8 cellular contexts compared by ENCODE assay signal in the genomic region with DNA sequence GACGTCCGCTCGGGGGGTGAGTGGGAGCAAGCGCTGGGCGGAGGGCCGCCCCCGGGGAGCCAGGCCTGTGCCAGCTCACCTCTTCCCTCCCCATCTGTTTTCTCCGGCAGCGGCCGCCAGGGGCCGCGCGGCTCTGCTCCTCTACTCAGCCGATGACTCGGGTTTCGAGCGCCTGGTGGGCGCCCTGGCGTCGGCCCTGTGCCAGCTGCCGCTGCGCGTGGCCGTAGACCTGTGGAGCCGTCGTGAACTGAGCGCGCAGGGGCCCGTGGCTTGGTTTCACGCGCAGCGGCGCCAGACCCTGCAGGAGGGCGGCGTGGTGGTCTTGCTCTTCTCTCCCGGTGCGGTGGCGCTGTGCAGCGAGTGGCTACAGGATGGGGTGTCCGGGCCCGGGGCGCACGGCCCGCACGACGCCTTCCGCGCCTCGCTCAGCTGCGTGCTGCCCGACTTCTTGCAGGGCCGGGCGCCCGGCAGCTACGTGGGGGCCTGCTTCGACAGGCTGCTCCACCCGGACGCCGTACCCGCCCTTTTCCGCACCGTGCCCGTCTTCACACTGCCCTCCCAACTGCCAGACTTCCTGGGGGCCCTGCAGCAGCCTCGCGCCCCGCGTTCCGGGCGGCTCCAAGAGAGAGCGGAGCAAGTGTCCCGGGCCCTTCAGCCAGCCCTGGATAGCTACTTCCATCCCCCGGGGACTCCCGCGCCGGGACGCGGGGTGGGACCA. TPM values are rescaled to one million over a fixed set of nuclear protein-coding genes. Genes with fewer than 3 reads are reported as not detected.
A peak's percentile ranks its signal among the peaks of the same experiment; 100 is the strongest.
DNase-seq lines count a peak whose midpoint lies in the region; ATAC-seq and TF ChIP-seq lines count a peak whose summit lies in the region.

No MANE protein-coding gene starts in this region.

- peaks cover 0 to 7% (median 4%) of the 10 kb centered on the region in 5 donors for H3K36me3 Mint-ChIP-seq in naive thymus-derived CD4-positive, alpha-beta T cell
- H3K36me3 Mint-ChIP-seq in stimulated activated effector memory CD8-positive, alpha-beta T cell treated with anti-CD3 and anti-CD28 coated beads, Interleukin-12 subunit alpha, Interleukin-12 subunit beta, amount 100 ng/mL, for 72 hours: peaks cover 38% of the 10 kb centered on the region

- peak; percentile 77 for TF ChIP-seq CTCF in OCI-LY1 (IDR thresholded peaks at IDR 0.05; ENCODE audit: low read length)

- intact Hi-C loops in naive thymus-derived CD4-positive, alpha-beta T cell (cut with micrococcal nuclease): loop anchor here (1.0 to 10.0 kb wide), 26 partner anchors 13 to 568 kb away; a partner anchor contains a TSS

- CTCF ChIA-PET in naive thymus-derived CD4-positive, alpha-beta T cell (lab: Charles Lee): interaction anchor here (0.5 to 5.3 kb wide), 13 partner anchors 8 to 388 kb away, joined by 3 to 35 read pairs (median 4); a partner anchor contains a TSS

- peak overlapping the region; percentile 94 to 100 (median 99) for H3K27ac Mint-ChIP-seq in naive thymus-derived CD4-positive, alpha-beta T cell
- H3K27ac Mint-ChIP-seq in stimulated activated effector memory CD8-positive, alpha-beta T cell treated with anti-CD3 and anti-CD28 coated beads, Interleukin-12 subunit alpha, Interleukin-12 subunit beta, amount 100 ng/mL, for 72 hours: peak overlapping the region; percentile 99

- peaks cover 25% of the 10 kb centered on the region for H3K36me3 ChIP-seq in OCI-LY1 (ENCODE audit: insufficient read depth, low read length)
- peaks cover 0 to 13% (median 4%) of the 10 kb centered on the region in 3 experiments for H3K36me3 ChIP-seq in naive thymus-derived CD4-positive, alpha-beta T cell (ENCODE audit: control insufficient read depth in 2 of 3, insufficient read depth in 3 of 3, low read length in 3 of 3)

- in situ Hi-C loops in Caki2 (cut with HindIII; ENCODE audit: low pct_unique_long_range_greater_than_20kb, low sequenced_read_pairs): no loop called here

- POLR2A ChIA-PET in naive thymus-derived CD4-positive, alpha-beta T cell (lab: Charles Lee): interaction anchor here (0.6 to 5.2 kb wide), 43 partner anchors 9 to 504 kb away, joined by 3 to 64 read pairs (median 7); a partner anchor contains a TSS

- peak overlapping the region; percentile 48 for H3K27ac ChIP-seq in OCI-LY1 (ENCODE audit: low read depth, low read length, poor library complexity, severe bottlenecking)
- peak overlapping the region; percentile 98 for H3K27ac ChIP-seq in naive thymus-derived CD4-positive, alpha-beta T cell (ENCODE audit: low read depth, low read length)

- peaks cover 26% of the 10 kb centered on the region for H3K4me1 ChIP-seq in OCI-LY1 (ENCODE audit: insufficient read depth, low read length, severe bottlenecking)
- peaks cover 25 to 28% of the 10 kb centered on the region in 2 donors for H3K4me1 ChIP-seq in naive thymus-derived CD4-positive, alpha-beta T cell (ENCODE audit: control insufficient read depth in 2 of 2, insufficient read depth in 2 of 2, low read length in 2 of 2)

- H3F3A ChIP-seq in OCI-LY1 (ENCODE audit: insufficient read depth, low read length): no peaks in the 10 kb centered on the region

- no peaks in the 10 kb centered on the region for H3K9me3 ChIP-seq in OCI-LY1 (ENCODE audit: low read length)
- no peaks in the 10 kb centered on the region for H3K9me3 ChIP-seq in naive thymus-derived CD4-positive, alpha-beta T cell (ENCODE audit: control insufficient read depth in 2 of 3, low read length in 3 of 3)

- no peaks in the 10 kb centered on the region for H3K9me2 ChIP-seq in OCI-LY1 (ENCODE audit: low read depth, low read length)

- DNase-seq in Caki2 (ENCODE audit: low read depth) (peak; percentile 69), activated T-cell treated with anti-CD3 and anti-CD28 coated beads for 4 hours (peak; percentile 81)
- DNase-seq in naive thymus-derived CD4-positive, alpha-beta T cell: peak; percentile 76 to 88 (median 84)
- peak; percentile 69 to 89 for DNase-seq in stimulated activated effector memory CD8-positive, alpha-beta T cell treated with anti-CD3 and anti-CD28 coated beads, Interleukin-12 subunit alpha, Interleukin-12 subunit beta, amount 100 ng/mL, for 72 hours (ENCODE audit: low spot score in 2 of 2)

- peaks cover 30 to 58% (median 48%) of the 10 kb centered on the region in 7 donors for H3K4me1 Mint-ChIP-seq in naive thymus-derived CD4-positive, alpha-beta T cell
- H3K4me1 Mint-ChIP-seq in stimulated activated effector memory CD8-positive, alpha-beta T cell treated with anti-CD3 and anti-CD28 coated beads, Interleukin-12 subunit alpha, Interleukin-12 subunit beta, amount 100 ng/mL, for 72 hours: peaks cover 31% of the 10 kb centered on the region

- H3K27me3 Mint-ChIP-seq in naive thymus-derived CD4-positive, alpha-beta T cell: no peaks in the 10 kb centered on the region

- H3K79me2 ChIP-seq in OCI-LY1 (ENCODE audit: insufficient read depth, low read length): no peaks in the 10 kb centered on the region

- ATAC-seq in GM19455 (IDR thresholded peaks at IDR 0.05; ENCODE audit: unreplicated experiment) (peak; percentile 60), HG03571 (IDR thresholded peaks at IDR 0.05; ENCODE audit: unreplicated experiment) (peak; percentile 63), esophagus mucosa (peak; percentile 78)
- peak; percentile 74 for ATAC-seq in naive thymus-derived CD4-positive, alpha-beta T cell
- ATAC-seq in stimulated activated effector memory CD8-positive, alpha-beta T cell treated with anti-CD3 and anti-CD28 coated beads, Interleukin-12 subunit alpha, Interleukin-12 subunit beta, amount 100 ng/mL, for 72 hours: peak; percentile 91

- peak overlapping the region; percentile 71 to 99 (median 98) for H3K4me3 Mint-ChIP-seq in naive thymus-derived CD4-positive, alpha-beta T cell
- peak overlapping the region; percentile 97 for H3K4me3 Mint-ChIP-seq in stimulated activated effector memory CD8-positive, alpha-beta T cell treated with anti-CD3 and anti-CD28 coated beads, Interleukin-12 subunit alpha, Interleukin-12 subunit beta, amount 100 ng/mL, for 72 hours

- H3K9me3 Mint-ChIP-seq in naive thymus-derived CD4-positive, alpha-beta T cell: peaks cover 0 to 1% (median 0%) of the 10 kb centered on the region in 11 donors
- no peaks in the 10 kb centered on the region for H3K9me3 Mint-ChIP-seq in stimulated activated effector memory CD8-positive, alpha-beta T cell treated with anti-CD3 and anti-CD28 coated beads, Interleukin-12 subunit alpha, Interleukin-12 subunit beta, amount 100 ng/mL, for 72 hours

- H3K4me2 ChIP-seq in OCI-LY1 (ENCODE audit: low read length): peak overlapping the region; percentile 85

- peaks cover 5% of the 10 kb centered on the region; the same call in 1 of the 2 replicates for H3K27me3 ChIP-seq in OCI-LY1 (ENCODE audit: insufficient read depth, low read length)
- no peaks in the 10 kb centered on the region for H3K27me3 ChIP-seq in naive thymus-derived CD4-positive, alpha-beta T cell (ENCODE audit: control insufficient read depth in 2 of 2, insufficient read depth in 2 of 2, low read length in 2 of 2)

- no peak overlapping the region for H2AFZ ChIP-seq in OCI-LY1 (ENCODE audit: low read length)

- H4K20me1 ChIP-seq in OCI-LY1 (ENCODE audit: insufficient read depth, low read length): no peaks in the 10 kb centered on the region

- H3K9ac ChIP-seq in OCI-LY1 (ENCODE audit: low read length): peak overlapping the region; percentile 65

- H3K4me3 ChIP-seq in OCI-LY1 (ENCODE audit: low read depth, low read length, poor library complexity, severe bottlenecking): peak overlapping the region; percentile 74
- peak overlapping the region; percentile 98 for H3K4me3 ChIP-seq in naive thymus-derived CD4-positive, alpha-beta T cell (ENCODE audit: low read length)

RNA-seq across cellular contexts. Expression of a gene that starts 0.6 kb away (rescaled TPM):
- total RNA-seq in Caki2 (2014; rRNA removed; shearing (Covaris generic); ENCODE audit: low replicate concordance): 12.7 and 22.6 TPM in 2 replicates
- total RNA-seq in esophagus mucosa: 4.6 TPM
- total RNA-seq in naive thymus-derived CD4-positive, alpha-beta T cell: 10 to 100 TPM; 21.0 to 64.9 (median 29.6) TPM
- 10 to 100 TPM; 30.1 to 31.0 TPM for polyA plus RNA-seq in naive thymus-derived CD4-positive, alpha-beta T cell

RNA-seq across cellular contexts. Expression of a gene that starts 16.1 kb away (rescaled TPM):
- 24.5 and 51.8 TPM in 2 replicates for total RNA-seq in Caki2 (2014; rRNA removed; shearing (Covaris generic); ENCODE audit: low replicate concordance)
- total RNA-seq in esophagus mucosa: 26.6 TPM
- total RNA-seq in naive thymus-derived CD4-positive, alpha-beta T cell: 1 to 10 TPM in 3 of 5 experiments, under 1 TPM in 2; 0.70 to 3.2 (median 1.4) TPM
- 10 to 100 TPM in 1 of 2 donors, 1 to 10 TPM in 1; 8.3 to 11.9 TPM for polyA plus RNA-seq in naive thymus-derived CD4-positive, alpha-beta T cell

RNA-seq across cellular contexts. Expression of a gene that starts 19.2 kb away (rescaled TPM):
- 0.20 and 1.2 TPM in 2 replicates for total RNA-seq in Caki2 (2014; rRNA removed; shearing (Covaris generic); ENCODE audit: low replicate concordance)
- 0.56 TPM for total RNA-seq in esophagus mucosa
- 10 to 100 TPM in 2 of 5 experiments, 1 to 10 TPM in 3; 5.1 to 10.8 (median 8.8) TPM for total RNA-seq in naive thymus-derived CD4-positive, alpha-beta T cell
- polyA plus RNA-seq in naive thymus-derived CD4-positive, alpha-beta T cell: 1 to 10 TPM; 5.4 to 6.4 TPM

RNA-seq across cellular contexts. Expression of a gene that starts 30.4 kb away (rescaled TPM):
- total RNA-seq in Caki2 (2014; rRNA removed; shearing (Covaris generic); ENCODE audit: low replicate concordance): not detected in 2 replicates
- 12.9 TPM for total RNA-seq in esophagus mucosa
- 1 to 10 TPM in 2 of 5 experiments, under 1 TPM in 3; 0.19 to 2.2 (median 0.38) TPM for total RNA-seq in naive thymus-derived CD4-positive, alpha-beta T cell
- not detected for polyA plus RNA-seq in naive thymus-derived CD4-positive, alpha-beta T cell

RNA-seq across cellular contexts. Expression of a gene that starts 42.6 kb away (rescaled TPM):
- total RNA-seq in Caki2 (2014; rRNA removed; shearing (Covaris generic); ENCODE audit: low replicate concordance): 19.7 and 36.5 TPM in 2 replicates
- total RNA-seq in esophagus mucosa: 18.4 TPM
- total RNA-seq in naive thymus-derived CD4-positive, alpha-beta T cell: 10 to 100 TPM; 16.0 to 34.5 (median 28.1) TPM
- polyA plus RNA-seq in naive thymus-derived CD4-positive, alpha-beta T cell: 10 to 100 TPM; 44.8 to 54.5 TPM

Comparison
In these comparisons a context has a peak if more than half of its experiments do, and no peak if none do; other contexts are left out.
1. Peak in every context shown above with its lines: DNase-seq, ATAC-seq, H3K4me3 ChIP-seq and H3K27ac ChIP-seq.